Comparison of ENCODE assay signal across 17 cellular contexts in the genomic region with DNA sequence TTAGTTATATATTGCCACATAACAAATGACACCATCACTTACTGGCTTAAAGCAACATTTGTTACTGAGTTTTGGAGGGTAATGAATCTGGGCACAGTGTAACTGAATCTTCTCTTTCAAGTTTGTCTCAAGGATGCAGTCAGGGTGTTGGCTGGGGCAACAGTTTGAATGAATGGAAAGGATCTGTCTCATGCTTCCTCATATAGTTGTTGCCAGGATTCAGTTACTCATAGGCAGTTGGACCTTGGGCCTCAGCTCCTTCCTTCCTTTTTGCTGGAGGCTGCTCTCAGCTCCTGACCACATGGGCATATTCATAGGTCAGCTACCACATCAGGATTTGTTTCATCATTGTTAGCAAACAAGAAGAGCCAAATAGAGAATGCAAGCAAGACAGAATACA.
DNase-seq lines count a peak whose midpoint lies in the region; ATAC-seq and TF ChIP-seq lines count a peak whose summit lies in the region.
"Had no signal": no experiment of that assay in that cellular context is flagged by ENCODE, and none has a peak within 500 bp of the region (broad histone marks: within the 10 kb centered on the region; RNA-seq: fewer than 3 reads in every experiment).

No MANE protein-coding gene starts in this region.

- POLR2A ChIA-PET in T-cell (lab: Charles Lee), result no interaction called here

- H3K36me3 ChIP-seq in mammary epithelial cell (ENCODE audit: insufficient read depth, low read length) (no peaks in the 10 kb centered on the region), mesenchymal stem cell (ENCODE audit: control insufficient read depth in 1 of 2, insufficient read depth in 2 of 2, low read depth in 1 of 2, low read length in 2 of 2) (no peaks in the 10 kb centered on the region)

- ATAC-seq in T-cell (replicated peaks in 1 of 4), result no peak
- ATAC-seq: GM23338 had no signal

- no peak for TF ChIP-seq CTCF in mammary epithelial cell (conservative IDR thresholded peaks at IDR 0.05 in 1 of 2, IDR thresholded peaks at IDR 0.05 in 1 of 2; ENCODE audit: extremely low read depth in 1 of 2, insufficient read depth in 1 of 2, low read depth in 1 of 2, low read length in 2 of 2)

- BruUV-seq in mammary epithelial cell (replicated peaks; lab: Mats Ljungman, UMichigan), result no TSS peak

- no peaks in the 10 kb centered on the region for H3K4me1 Mint-ChIP-seq in T-cell
- H3K4me1 Mint-ChIP-seq: GM23338 had no signal

- H3K4me1 ChIP-seq in mammary epithelial cell (ENCODE audit: insufficient read depth, low read length) (no peaks in the 10 kb centered on the region), mesenchymal stem cell (ENCODE audit: control insufficient read depth, insufficient read depth, low read depth, low read length) (no peaks in the 10 kb centered on the region)

- CTCF ChIA-PET in mammary epithelial cell (lab: Charles Lee; ENCODE audit: low non-redundant PET), result no interaction called here
- CTCF ChIA-PET in T-cell (lab: Charles Lee), result no interaction called here

- H2BK12ac ChIP-seq in mesenchymal stem cell (ENCODE audit: low read length in 2 of 2), result no peak overlapping the region

- H3K18ac ChIP-seq in mesenchymal stem cell (ENCODE audit: low read depth in 1 of 2, low read length in 2 of 2), result no peak overlapping the region

- H3K4me3 ChIP-seq in mammary epithelial cell (replicated peaks in 1 of 3; ENCODE audit: insufficient read depth in 1 of 3, low read depth in 2 of 3, low read length in 3 of 3), result no peak overlapping the region
- no peak overlapping the region for H3K4me3 ChIP-seq in mesenchymal stem cell (ENCODE audit: insufficient read depth in 1 of 2, low read depth in 1 of 2, low read length in 2 of 2)
- H3K4me3 ChIP-seq: GM23338 had no signal

- peaks cover 13 to 25% (median 23%) of the 10 kb centered on the region in 3 donors for H3K9me3 Mint-ChIP-seq in T-cell

- H3K27me3 Mint-ChIP-seq in T-cell, result no peaks in the 10 kb centered on the region

- no peak overlapping the region for H2BK120ac ChIP-seq in mesenchymal stem cell (ENCODE audit: low read depth, low read length)

- no peaks in the 10 kb centered on the region for H3K9me3 ChIP-seq in mammary epithelial cell (replicated peaks; ENCODE audit: insufficient read depth, low read length)
- peaks cover 11% of the 10 kb centered on the region for H3K9me3 ChIP-seq in mesenchymal stem cell (ENCODE audit: control insufficient read depth, low read length)

- no peak overlapping the region for H2AK5ac ChIP-seq in mesenchymal stem cell (ENCODE audit: low read length, severe bottlenecking)

- no peak overlapping the region for H3K4ac ChIP-seq in mesenchymal stem cell (ENCODE audit: low read depth in 1 of 2, low read length in 2 of 2)

- intact Hi-C loops in mammary epithelial cell (cut with micrococcal nuclease), result no loop called here

- dilution Hi-C loops in mammary epithelial cell (cut with HindIII; ENCODE audit: low sequenced_read_pairs), result no loop called here

- no peak overlapping the region for H4K91ac ChIP-seq in mesenchymal stem cell (ENCODE audit: low read length)

- H3K79me1 ChIP-seq in mesenchymal stem cell (replicated peaks; ENCODE audit: low read length, poor library complexity, severe bottlenecking), result no peaks in the 10 kb centered on the region

- H3K27me3 ChIP-seq in mammary epithelial cell (ENCODE audit: insufficient read depth, low read length) (no peaks in the 10 kb centered on the region), mesenchymal stem cell (ENCODE audit: control insufficient read depth in 1 of 2, insufficient read depth in 1 of 2, low read length in 2 of 2) (no peaks in the 10 kb centered on the region)

- peak; percentile 78 for DNase-seq in HT1080 (ENCODE audit: low read depth)
- peak; percentile 30 for DNase-seq in mammary epithelial cell
- DNase-seq in fibroblast of gingiva (ENCODE audit: low read depth), result peak; percentile 59
- peak; percentile 61 to 96 for DNase-seq in lung microvascular endothelial cell (ENCODE audit: low read depth in 2 of 2)
- no peak for DNase-seq in A172 (ENCODE audit: low spot score)
- DNase-seq in T-cell, result no peak
- DNase-seq in mesenchymal stem cell, result no peak
- no peak for DNase-seq in activated CD4-positive, CD25-positive, alpha-beta regulatory T cell (lab: John Stamatoyannopoulos, UW)
- DNase-seq: DND-41, KBM-7, NCI-H1048, NCI-H146, NCI-H2227 treated with DMSO at 0.1 percent for 48 hours, NCI-H524 treated with DMSO at 0.1 percent for 48 hours, Right ventricle myocardium superior had no signal

- H3K9ac ChIP-seq in mammary epithelial cell (ENCODE audit: insufficient read depth, low read length) (no peak overlapping the region), mesenchymal stem cell (ENCODE audit: low read length) (no peak overlapping the region)

- H4K20me1 ChIP-seq in mammary epithelial cell (ENCODE audit: insufficient read depth, low read length), result no peaks in the 10 kb centered on the region

- no peak overlapping the region for H2BK5ac ChIP-seq in mesenchymal stem cell (ENCODE audit: low read depth, low read length, poor library complexity, severe bottlenecking)

- no peaks in the 10 kb centered on the region for H3K79me2 ChIP-seq in mammary epithelial cell (ENCODE audit: insufficient read depth, low read length)

- H3K4me2 ChIP-seq in mammary epithelial cell (ENCODE audit: insufficient read depth, low read depth, low read length) (no peak overlapping the region), mesenchymal stem cell (ENCODE audit: low read length, poor library complexity, severe bottlenecking) (no peak overlapping the region)
- H3K4me2 ChIP-seq: GM23338 had no signal

- H2AFZ ChIP-seq in mammary epithelial cell (ENCODE audit: low read depth, low read length) (no peak overlapping the region), mesenchymal stem cell (ENCODE audit: low read depth, low read length) (no peak overlapping the region)
- H2AFZ ChIP-seq: GM23338 had no signal

- H3K27ac Mint-ChIP-seq in T-cell, result no peak overlapping the region
- H3K27ac Mint-ChIP-seq: GM23338 had no signal

- H3K27ac ChIP-seq in mammary epithelial cell (ENCODE audit: insufficient read depth, low read depth, low read length), result no peak overlapping the region
- no peak overlapping the region for H3K27ac ChIP-seq in mesenchymal stem cell (ENCODE audit: low read length, poor library complexity, severe bottlenecking)
- H3K27ac ChIP-seq: C4-2B had no signal

- no peak overlapping the region for H3K4me3 Mint-ChIP-seq in T-cell
- H3K4me3 Mint-ChIP-seq: GM23338 had no signal

- H2BK15ac ChIP-seq in mesenchymal stem cell (ENCODE audit: low read depth, poor library complexity, severe bottlenecking), result no peak overlapping the region

- in situ Hi-C loops in mammary epithelial cell (cut with MboI; ENCODE audit: low sequenced_read_pairs in 2 of 2), result no loop called here

- H4K8ac ChIP-seq in mesenchymal stem cell (ENCODE audit: low read length), result no peak overlapping the region

- H3K23ac ChIP-seq in mesenchymal stem cell (ENCODE audit: low read length in 2 of 2), result no peak overlapping the region

- no peaks in the 10 kb centered on the region for H3K36me3 Mint-ChIP-seq in T-cell

- no peak overlapping the region for H3K14ac ChIP-seq in mesenchymal stem cell (ENCODE audit: low read length in 2 of 2)

Comparison
In these comparisons a context has a peak if more than half of its experiments do, and no peak if none do; other contexts are left out.
1. DNase-seq: peak in HT1080 (single experiment), mammary epithelial cell (single experiment), fibroblast of gingiva (single experiment) and lung microvascular endothelial cell (2 of 2); none in A172 (single experiment), T-cell (0 of 34), mesenchymal stem cell (single experiment) and activated CD4-positive, CD25-positive, alpha-beta regulatory T cell (0 of 4).